10 cellular contexts compared by ENCODE assay signal in genomic region chr2:237688081-237688480, GRCh38.
DNase-seq lines count a peak whose midpoint lies in the region; ATAC-seq, FAIRE-seq and TF ChIP-seq lines count a peak whose summit lies in the region.
"Had no signal": no experiment of that assay in that cellular context is flagged by ENCODE, and none has a peak within 500 bp of the region (broad histone marks: within the 10 kb centered on the region; RNA-seq: fewer than 3 reads in every experiment).

No MANE protein-coding gene starts in this region.

- no peak for FAIRE-seq in astrocyte (lab: Jason Lieb, UNC)

- H3K9me3 ChIP-seq in astrocyte (ENCODE audit: insufficient read depth, low read depth, low read length) (no peaks in the 10 kb centered on the region), lung (ENCODE audit: control insufficient read depth in 2 of 2, insufficient read depth in 1 of 2, low read length in 1 of 2) (no peaks in the 10 kb centered on the region), thoracic aorta (no peaks in the 10 kb centered on the region)

- no peaks in the 10 kb centered on the region for H3K27me3 Mint-ChIP-seq in activated CD4-positive, alpha-beta T cell treated with anti-CD3 and anti-CD28 coated beads, Interleukin-2, amount 10 ng/mL, durations not matched to agents 24 days and 14 days
- H3K27me3 Mint-ChIP-seq in astrocyte (ENCODE audit: low read depth, unreplicated experiment) = no peaks in the 10 kb centered on the region

- ATAC-seq in lung (ENCODE audit: insufficient read depth, low FRiP score) (no peak), thoracic aorta (ENCODE audit: insufficient number of reproducible peaks, low FRiP score, low read depth) (no peak), GM19467 (IDR thresholded peaks at IDR 0.05; ENCODE audit: unreplicated experiment) (no peak)

- no peaks in the 10 kb centered on the region for H3K27me3 ChIP-seq in astrocyte (ENCODE audit: insufficient read depth, low read length)
- H3K27me3 ChIP-seq in lung (ENCODE audit: control insufficient read depth, insufficient read depth) = no peaks in the 10 kb centered on the region
- H3K27me3 ChIP-seq in thoracic aorta (replicated peaks; ENCODE audit: insufficient read depth) = no peaks in the 10 kb centered on the region

- in situ Hi-C loops in KBM-7 (cut with MboI; ENCODE audit: low pct_unique_long_range_greater_than_20kb, low sequenced_read_pairs) = no loop called here

- no peaks in the 10 kb centered on the region for H3K36me3 ChIP-seq in astrocyte (ENCODE audit: insufficient read depth, low read length)
- H3K36me3 ChIP-seq in lung (ENCODE audit: control insufficient read depth in 2 of 2, insufficient read depth in 2 of 2, low read length in 2 of 2) = no peaks in the 10 kb centered on the region
- no peaks in the 10 kb centered on the region for H3K36me3 ChIP-seq in thoracic aorta

- H3K27ac ChIP-seq in astrocyte (ENCODE audit: low read depth, low read length) = peak overlapping the region; percentile 99
- peak overlapping the region; percentile 89 to 97 for H3K27ac ChIP-seq in lung (ENCODE audit: low read depth in 1 of 2, low read length in 1 of 2)
- peak overlapping the region; percentile 89 to 98 for H3K27ac ChIP-seq in thoracic aorta

- H3K4me3 ChIP-seq in astrocyte (ENCODE audit: insufficient read depth, low read depth, low read length) (no peak overlapping the region), lung (no peak overlapping the region), thoracic aorta (peak overlapping the region; percentile 18)

- H3K36me3 Mint-ChIP-seq in activated CD4-positive, alpha-beta T cell treated with anti-CD3 and anti-CD28 coated beads, Interleukin-2, amount 10 ng/mL, durations not matched to agents 24 days and 14 days (ENCODE audit: low read depth) = peaks cover 2% of the 10 kb centered on the region
- peaks cover 19% of the 10 kb centered on the region for H3K36me3 Mint-ChIP-seq in astrocyte (ENCODE audit: low read depth, unreplicated experiment)

- no peak for TF ChIP-seq CTCF in astrocyte (IDR thresholded peaks at IDR 0.05; ENCODE audit: insufficient read depth, low read depth, low read length)
- no peak for TF ChIP-seq CTCF in lung (IDR thresholded peaks at IDR 0.05; ENCODE audit: control extremely low read depth, extremely low read depth)
- TF ChIP-seq CTCF in thoracic aorta (IDR thresholded peaks at IDR 0.05) = no peak
- no peak for TF ChIP-seq CTCF in GM20000 (IDR thresholded peaks at IDR 0.05; ENCODE audit: extremely low read depth, missing control alignments)

- peaks cover 2% of the 10 kb centered on the region for H4K20me1 ChIP-seq in astrocyte (ENCODE audit: insufficient read depth, low read length)

- H2AFZ ChIP-seq in astrocyte (ENCODE audit: low read depth, low read length) = no peak overlapping the region

- peak overlapping the region; percentile 90 for H3K9ac ChIP-seq in astrocyte (ENCODE audit: low read length)

- H3K27ac Mint-ChIP-seq in activated CD4-positive, alpha-beta T cell treated with anti-CD3 and anti-CD28 coated beads, Interleukin-2, amount 10 ng/mL, durations not matched to agents 24 days and 14 days = peak overlapping the region; percentile 95
- peak overlapping the region; percentile 90 for H3K27ac Mint-ChIP-seq in astrocyte (ENCODE audit: unreplicated experiment)
- H3K27ac Mint-ChIP-seq: H9 had no signal

- no peaks in the 10 kb centered on the region for H3K9me3 Mint-ChIP-seq in activated CD4-positive, alpha-beta T cell treated with anti-CD3 and anti-CD28 coated beads, Interleukin-2, amount 10 ng/mL, durations not matched to agents 24 days and 14 days
- no peaks in the 10 kb centered on the region for H3K9me3 Mint-ChIP-seq in astrocyte (ENCODE audit: unreplicated experiment)

- peak overlapping the region; percentile 66 for H3K4me3 Mint-ChIP-seq in activated CD4-positive, alpha-beta T cell treated with anti-CD3 and anti-CD28 coated beads, Interleukin-2, amount 10 ng/mL, durations not matched to agents 24 days and 14 days
- H3K4me3 Mint-ChIP-seq in astrocyte (ENCODE audit: unreplicated experiment) = peak overlapping the region; percentile 20
- H3K4me3 Mint-ChIP-seq: H9 had no signal

- peaks cover 43% of the 10 kb centered on the region for H3K4me1 Mint-ChIP-seq in activated CD4-positive, alpha-beta T cell treated with anti-CD3 and anti-CD28 coated beads, Interleukin-2, amount 10 ng/mL, durations not matched to agents 24 days and 14 days
- H3K4me1 Mint-ChIP-seq in astrocyte (ENCODE audit: low read depth, unreplicated experiment) = peaks cover 10% of the 10 kb centered on the region

- no peak for DNase-seq in activated CD4-positive, alpha-beta T cell treated with anti-CD3 and anti-CD28 coated beads, Interleukin-2, amount 10 ng/mL, durations not matched to agents 24 days and 14 days
- no peak for DNase-seq in activated CD4-positive, alpha-beta T cell treated with anti-CD3 and anti-CD28 coated beads for 1 hour
- DNase-seq in astrocyte (ENCODE audit: low read depth) (no peak), lung (ENCODE audit: low spot score) (no peak), thoracic aorta (ENCODE audit: low spot score) (no peak), GM20000 (ENCODE audit: low spot score) (no peak), KBM-7 (no peak)
- DNase-seq: H9, midbrain had no signal

- peaks cover 34% of the 10 kb centered on the region for H3K4me1 ChIP-seq in astrocyte (ENCODE audit: insufficient read depth, low read length)
- peaks cover 15 to 20% of the 10 kb centered on the region in 2 donors for H3K4me1 ChIP-seq in lung (ENCODE audit: control insufficient read depth in 2 of 2, insufficient read depth in 2 of 2, low read length in 2 of 2)
- H3K4me1 ChIP-seq in thoracic aorta (ENCODE audit: control insufficient read depth in 1 of 2, low read depth in 2 of 2) = peaks cover 44 to 59% of the 10 kb centered on the region in 2 donors

- peak overlapping the region; percentile 77 for H3K4me2 ChIP-seq in astrocyte (ENCODE audit: low read length)

- 79% methylated on average over 1 of the region's 1 CpG for WGBS in lung, 2 donors

- intact Hi-C loops in activated CD4-positive, alpha-beta T cell treated with anti-CD3 and anti-CD28 coated beads, Interleukin-2, amount 10 ng/mL, durations not matched to agents 24 days and 14 days (cut with micrococcal nuclease) = loop anchor here (5.0 kb wide), 1 partner anchor 536 kb away; no protein-coding TSS in a partner anchor

- peaks cover 10% of the 10 kb centered on the region for H3K79me2 ChIP-seq in astrocyte (ENCODE audit: insufficient read depth, low read length)
